15 cellular contexts compared by ENCODE assay signal in the genomic region with DNA sequence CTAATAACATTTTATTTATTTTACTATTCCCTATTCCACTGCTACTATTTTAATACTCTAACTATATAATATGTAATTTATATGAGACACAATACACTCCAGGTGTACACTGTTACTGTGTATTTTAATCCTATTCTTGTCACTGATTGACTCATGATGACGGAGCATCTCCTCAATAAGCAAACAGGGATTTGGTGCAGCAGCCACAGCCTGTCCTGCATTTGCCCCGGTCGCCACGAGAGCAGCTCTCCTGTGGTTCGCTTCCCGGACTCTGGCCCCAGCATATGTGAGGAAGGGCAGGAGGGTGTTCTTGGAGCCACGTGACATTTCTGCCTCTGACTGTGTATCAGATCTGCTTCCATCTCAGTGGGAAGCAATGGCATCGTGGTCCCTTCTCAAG.
"Had no signal": no experiment of that assay in that cellular context is flagged by ENCODE, and none has a peak within 500 bp of the region (broad histone marks: within the 10 kb centered on the region; RNA-seq: fewer than 3 reads in every experiment).

No MANE protein-coding gene starts in this region.

- H3K9me3 ChIP-seq: breast epithelium, heart right ventricle, spleen, transverse colon had no signal

- H3K27me3 ChIP-seq: breast epithelium, transverse colon had no signal

- H3K4me3 Mint-ChIP-seq: activated naive CD8-positive, alpha-beta T cell; naive thymus-derived CD4-positive, alpha-beta T cell; stimulated activated memory B cell treated with anti-CD40 and anti-IgM and Interleukin-4, amounts not matched to agents 10 μg/mL and 1 μg/mL and 100 μg/mL, for 72 hours had no signal

- FAIRE-seq: keratinocyte had no signal

- H3K9me3 Mint-ChIP-seq: naive thymus-derived CD4-positive, alpha-beta T cell; stimulated activated memory B cell treated with anti-CD40 and anti-IgM and Interleukin-4, amounts not matched to agents 10 μg/mL and 1 μg/mL and 100 μg/mL, for 72 hours had no signal

- H3K27ac Mint-ChIP-seq: activated naive CD8-positive, alpha-beta T cell; stimulated activated memory B cell treated with anti-CD40 and anti-IgM and Interleukin-4, amounts not matched to agents 10 μg/mL and 1 μg/mL and 100 μg/mL, for 72 hours had no signal

- ATAC-seq: naive thymus-derived CD4-positive, alpha-beta T cell; stimulated activated memory B cell treated with anti-CD40 and anti-IgM and Interleukin-4, amounts not matched to agents 10 μg/mL and 1 μg/mL and 100 μg/mL, for 72 hours had no signal

- H3K4me3 ChIP-seq: heart right ventricle, spleen, transverse colon had no signal

- H3K36me3 ChIP-seq: breast epithelium, heart right ventricle, spleen, transverse colon had no signal

- DNase-seq: activated CD4-positive, alpha-beta T cell treated with anti-CD3 and anti-CD28 coated beads, Interleukin-2, amount 50 U/mL, for 4 hours; activated effector memory CD4-positive, alpha-beta T cell treated with Interleukin-2 at 50 U/mL for 16 hours; activated T-cell treated with anti-CD3 and anti-CD28 coated beads, Interleukin-2, amount 50 U/mL, for 1 hour; amygdala; foreskin melanocyte; heart right ventricle; left ventricle myocardium superior; naive thymus-derived CD4-positive, alpha-beta T cell; spleen; stimulated activated CD4-positive, alpha-beta T cell treated with anti-CD3 and anti-CD28 coated beads, Interleukin-1b, Interleukin-23, amount 100 ng/mL, for 48 hours; transverse colon had no signal

- H3K36me3 Mint-ChIP-seq: activated naive CD8-positive, alpha-beta T cell; naive thymus-derived CD4-positive, alpha-beta T cell; stimulated activated memory B cell treated with anti-CD40 and anti-IgM and Interleukin-4, amounts not matched to agents 10 μg/mL and 1 μg/mL and 100 μg/mL, for 72 hours had no signal

- H3K27ac ChIP-seq: spleen had no signal
